8 cellular contexts compared by ENCODE assay signal in genomic region chr5:150484964-150485769, GRCh38. TPM values are rescaled to one million over a fixed set of nuclear protein-coding genes. Genes with fewer than 3 reads are reported as not detected.
A peak's percentile ranks its signal among the peaks of the same experiment; 100 is the strongest.
DNase-seq lines count a peak whose midpoint lies in the region; ATAC-seq, FAIRE-seq and TF ChIP-seq lines count a peak whose summit lies in the region.

No MANE protein-coding gene starts in this region.

- no peaks in the 10 kb centered on the region for H3K9me3 Mint-ChIP-seq in T-helper 2 cell treated with Interferon-gamma antibody and Interleukin-4, amounts not matched to agents 5 μg/mL and 100 μg/mL, for 36 hours
- no peaks in the 10 kb centered on the region for H3K9me3 Mint-ChIP-seq in activated naive CD8-positive, alpha-beta T cell (ENCODE audit: low read depth)

- H3K9ac ChIP-seq in kidney (ENCODE audit: low read length in 2 of 2), result peak overlapping the region; percentile 77 to 91

- H3K27ac Mint-ChIP-seq in T-helper 2 cell treated with Interferon-gamma antibody and Interleukin-4, amounts not matched to agents 5 μg/mL and 100 μg/mL, for 36 hours, result no peak overlapping the region
- H3K27ac Mint-ChIP-seq in activated naive CD8-positive, alpha-beta T cell, result no peak overlapping the region

- intact Hi-C loops in kidney (cut with DNase I), result no loop called here

- no peaks in the 10 kb centered on the region for H3K36me3 Mint-ChIP-seq in T-helper 2 cell treated with Interferon-gamma antibody and Interleukin-4, amounts not matched to agents 5 μg/mL and 100 μg/mL, for 36 hours (ENCODE audit: low read depth)
- no peaks in the 10 kb centered on the region for H3K36me3 Mint-ChIP-seq in activated naive CD8-positive, alpha-beta T cell

- H3K4me1 Mint-ChIP-seq in T-helper 2 cell treated with Interferon-gamma antibody and Interleukin-4, amounts not matched to agents 5 μg/mL and 100 μg/mL, for 36 hours (ENCODE audit: low read depth), result peaks cover 6% of the 10 kb centered on the region
- H3K4me1 Mint-ChIP-seq in activated naive CD8-positive, alpha-beta T cell (ENCODE audit: low read depth), result peaks cover 8% of the 10 kb centered on the region

- peak overlapping the region; percentile 19 to 73 for H3K4me3 ChIP-seq in kidney (ENCODE audit: low read length in 2 of 2)

- peak overlapping the region; percentile 73 for H3K4me3 Mint-ChIP-seq in T-helper 2 cell treated with Interferon-gamma antibody and Interleukin-4, amounts not matched to agents 5 μg/mL and 100 μg/mL, for 36 hours
- peak overlapping the region; percentile 82 for H3K4me3 Mint-ChIP-seq in activated naive CD8-positive, alpha-beta T cell

- peaks cover 33% of the 10 kb centered on the region for H3K27me3 Mint-ChIP-seq in T-helper 2 cell treated with Interferon-gamma antibody and Interleukin-4, amounts not matched to agents 5 μg/mL and 100 μg/mL, for 36 hours (ENCODE audit: low read depth)
- H3K27me3 Mint-ChIP-seq in activated naive CD8-positive, alpha-beta T cell, result peaks cover 4% of the 10 kb centered on the region

- TF ChIP-seq CTCF in kidney (IDR thresholded peaks at IDR 0.05; ENCODE audit: borderline replicate concordance, extremely low read depth, insufficient read depth), result no peak

- peaks cover 30% of the 10 kb centered on the region in 2 donors for H3K4me1 ChIP-seq in kidney (ENCODE audit: control insufficient read depth in 1 of 2, insufficient read depth in 1 of 2, low read depth in 1 of 2, low read length in 2 of 2)

- H3K9me3 ChIP-seq in kidney (ENCODE audit: control insufficient read depth in 1 of 2, low read length in 2 of 2), result no peaks in the 10 kb centered on the region

- no peak for FAIRE-seq in kidney (lab: Jason Lieb, UNC)

- no peak for DNase-seq in T-helper 2 cell treated with Interferon-gamma antibody and Interleukin-4, amounts not matched to agents 5 μg/mL and 100 μg/mL, for 36 hours (ENCODE audit: low spot score)
- DNase-seq in T-helper 2 cell (no peak), kidney (peak; percentile 77), substantia nigra (lab: John Stamatoyannopoulos, UW) (peak in 8 of 49 donors; percentile 35 to 73 (median 54))

- peak overlapping the region; percentile 90 to 93 for H3K27ac ChIP-seq in kidney (ENCODE audit: low read depth in 2 of 2, low read length in 2 of 2)
- peak overlapping the region; percentile 91 for H3K27ac ChIP-seq in substantia nigra (ENCODE audit: low read depth, low read length, poor library complexity, severe bottlenecking)

- ATAC-seq in HG03135 (IDR thresholded peaks at IDR 0.05; ENCODE audit: unreplicated experiment) (no peak), HG03442 (IDR thresholded peaks at IDR 0.05; ENCODE audit: unreplicated experiment) (no peak), HG03025 (IDR thresholded peaks at IDR 0.05; ENCODE audit: low FRiP score, unreplicated experiment) (no peak)

- no peaks in the 10 kb centered on the region for H3K36me3 ChIP-seq in kidney (ENCODE audit: control insufficient read depth in 1 of 2, insufficient read depth in 2 of 2, low read length in 2 of 2)

RNA-seq across cellular contexts. Expression of gene NDST1, which starts 22.8 kb away (rescaled TPM):
- 60.7 TPM for total RNA-seq in kidney
- polyA plus RNA-seq in kidney (ENCODE audit: insufficient read depth, low read depth, low replicate concordance), result 11.7 TPM

RNA-seq across cellular contexts. Expression of gene RPS14, which starts 35.6 kb away (rescaled TPM):
- 1,504 TPM for total RNA-seq in kidney
- polyA plus RNA-seq in kidney (ENCODE audit: insufficient read depth, low read depth, low replicate concordance), result 1,994 TPM
